Comparison of ENCODE assay signal across 24 cellular contexts in genomic region chr2:142217804-142218203, GRCh38.
"Had no signal": no experiment of that assay in that cellular context is flagged by ENCODE, and none has a peak within 500 bp of the region (broad histone marks: within the 10 kb centered on the region; RNA-seq: fewer than 3 reads in every experiment).

No MANE protein-coding gene starts in this region.

- H3K36me3 ChIP-seq: left ventricle myocardium inferior, neutrophil, transverse colon, vagina, WERI-Rb-1 had no signal

- DNase-seq: activated CD4-positive, alpha-beta memory T cell treated with anti-CD3 and anti-CD28 coated beads, Interleukin-2, amount 10 ng/mL, durations not matched to agents 7 days and 5 days; activated effector memory CD4-positive, alpha-beta T cell treated with Interleukin-2 at 50 U/mL for 16 hours; activated T-cell treated with anti-CD3 and anti-CD28 coated beads, Interleukin-2, amount 50 U/mL, for 4 hours; amniotic stem cell; cerebellar nuclear complex; dermis blood vessel endothelial cell; effector memory CD8-positive, alpha-beta T cell; left ventricle myocardium inferior; naive thymus-derived CD8-positive, alpha-beta T cell; right cardiac atrium; stimulated activated CD4-positive, alpha-beta T cell treated with anti-CD3 and anti-CD28 coated beads, Interleukin-4, amount 100 ng/mL, for 4 hours; stimulated activated CD8-positive, alpha-beta memory T cell treated with anti-CD3 and anti-CD28 coated beads, Interleukin-4, amount 100 ng/mL, for 48 hours; stimulated activated naive CD4-positive, alpha-beta T cell treated with Interleukin-2 at 50 U/mL for 16 hours; substantia nigra; T-helper 1 cell; transverse colon had no signal

- H3K4me1 Mint-ChIP-seq: activated CD4-positive, alpha-beta memory T cell treated with anti-CD3 and anti-CD28 coated beads, Interleukin-2, amount 10 ng/mL, durations not matched to agents 7 days and 5 days; activated naive CD4-positive, alpha-beta T cell treated with anti-CD3 and anti-CD28 coated beads, Interleukin-2, amount 50 U/mL, for 24 hours; memory B cell; naive thymus-derived CD8-positive, alpha-beta T cell had no signal

- H3K27me3 Mint-ChIP-seq: activated CD4-positive, alpha-beta memory T cell treated with anti-CD3 and anti-CD28 coated beads, Interleukin-2, amount 10 ng/mL, durations not matched to agents 7 days and 5 days; activated naive CD4-positive, alpha-beta T cell treated with anti-CD3 and anti-CD28 coated beads, Interleukin-2, amount 50 U/mL, for 24 hours; brain; effector memory CD8-positive, alpha-beta T cell; memory B cell; naive thymus-derived CD8-positive, alpha-beta T cell; progenitor cell of endocrine pancreas had no signal

- H3K4me3 ChIP-seq: left ventricle myocardium inferior, skin epidermis, transverse colon, vagina had no signal

- H3K27me3 ChIP-seq: neutrophil, transverse colon, vagina had no signal

- H3K27ac Mint-ChIP-seq: activated CD4-positive, alpha-beta memory T cell treated with anti-CD3 and anti-CD28 coated beads, Interleukin-2, amount 10 ng/mL, durations not matched to agents 7 days and 5 days; activated naive CD4-positive, alpha-beta T cell treated with anti-CD3 and anti-CD28 coated beads, Interleukin-2, amount 50 U/mL, for 24 hours; brain; effector memory CD8-positive, alpha-beta T cell; memory B cell; naive thymus-derived CD8-positive, alpha-beta T cell; progenitor cell of endocrine pancreas had no signal

- H3K4me1 ChIP-seq: left ventricle myocardium inferior, transverse colon, vagina had no signal

- H3K36me3 Mint-ChIP-seq: activated naive CD4-positive, alpha-beta T cell treated with anti-CD3 and anti-CD28 coated beads, Interleukin-2, amount 50 U/mL, for 24 hours; brain; memory B cell had no signal

- ATAC-seq: activated T-cell treated with anti-CD3 and anti-CD28 coated beads, Interleukin-2, amount 50 U/mL, for 4 hours; effector memory CD8-positive, alpha-beta T cell; naive thymus-derived CD8-positive, alpha-beta T cell; right cardiac atrium had no signal

- H3K4me3 Mint-ChIP-seq: activated CD4-positive, alpha-beta memory T cell treated with anti-CD3 and anti-CD28 coated beads, Interleukin-2, amount 10 ng/mL, durations not matched to agents 7 days and 5 days; activated naive CD4-positive, alpha-beta T cell treated with anti-CD3 and anti-CD28 coated beads, Interleukin-2, amount 50 U/mL, for 24 hours; activated T-cell treated with anti-CD3 and anti-CD28 coated beads, Interleukin-2, amount 50 U/mL, for 4 hours; brain; effector memory CD8-positive, alpha-beta T cell; memory B cell; naive thymus-derived CD8-positive, alpha-beta T cell had no signal

- H3K27ac ChIP-seq: left ventricle myocardium inferior, neutrophil, skin epidermis, transverse colon, vagina, WERI-Rb-1 had no signal

- H3K9me3 ChIP-seq: left ventricle myocardium inferior, transverse colon, vagina had no signal
